Comparison of ENCODE assay signal across 10 cellular contexts in genomic region chr21:37829447-37829846, GRCh38.
DNase-seq lines count a peak whose midpoint lies in the region; ATAC-seq, FAIRE-seq and TF ChIP-seq lines count a peak whose summit lies in the region.
"Had no signal": no experiment of that assay in that cellular context is flagged by ENCODE, and none has a peak within 500 bp of the region (broad histone marks: within the 10 kb centered on the region; RNA-seq: fewer than 3 reads in every experiment).

No MANE protein-coding gene starts in this region.

- H3K9ac ChIP-seq in kidney (ENCODE audit: low read length in 2 of 2), result no peak overlapping the region

- TF ChIP-seq CTCF in chondrocyte (IDR thresholded peaks at IDR 0.05) (no peak), neutrophil (IDR thresholded peaks at IDR 0.05) (no peak), kidney (IDR thresholded peaks at IDR 0.05; ENCODE audit: borderline replicate concordance, extremely low read depth, insufficient read depth) (no peak)

- DNase-seq in ELR (ENCODE audit: low read depth) (peak; percentile 54), NCI-H446 treated with DMSO at 0.1 percent for 48 hours (lab: John Stamatoyannopoulos, UW) (peak; percentile 90), chondrocyte (ENCODE audit: low spot score) (no peak), kidney (no peak)
- no peak for DNase-seq in stimulated activated naive CD4-positive, alpha-beta T cell (lab: John Stamatoyannopoulos, UW)
- DNase-seq in activated CD4-positive, alpha-beta T cell treated with anti-CD3 and anti-CD28 coated beads, Interleukin-2, amount 50 U/mL, for 4 hours, result no peak
- DNase-seq: activated naive CD4-positive, alpha-beta T cell; occipital lobe had no signal

- H3K4me1 ChIP-seq in neutrophil (ENCODE audit: control insufficient read depth in 1 of 2, insufficient read depth in 1 of 2, low read depth in 1 of 2, low read length in 1 of 2) (peaks cover 51 to 71% of the 10 kb centered on the region in 2 experiments), kidney (ENCODE audit: control insufficient read depth in 1 of 2, insufficient read depth in 1 of 2, low read depth in 1 of 2, low read length in 2 of 2) (no peaks in the 10 kb centered on the region)

- H3K36me3 ChIP-seq in neutrophil (peaks cover 35% of the 10 kb centered on the region), kidney (ENCODE audit: control insufficient read depth in 1 of 2, insufficient read depth in 2 of 2, low read length in 2 of 2) (no peaks in the 10 kb centered on the region)

- peak overlapping the region; percentile 79 for H3K27ac Mint-ChIP-seq in chondrocyte (ENCODE audit: unreplicated experiment)

- FAIRE-seq in kidney (lab: Jason Lieb, UNC), result no peak

- no peak for ATAC-seq in GM18517 (IDR thresholded peaks at IDR 0.05; ENCODE audit: unreplicated experiment)

- no peaks in the 10 kb centered on the region for H3K27me3 ChIP-seq in neutrophil

- H3K27ac ChIP-seq in neutrophil (peak overlapping the region; percentile 96), kidney (ENCODE audit: low read depth in 2 of 2, low read length in 2 of 2) (no peak overlapping the region)

- no peaks in the 10 kb centered on the region for H3K27me3 Mint-ChIP-seq in chondrocyte (ENCODE audit: low read depth)

- no peak overlapping the region for H3K4me3 Mint-ChIP-seq in chondrocyte (ENCODE audit: unreplicated experiment)

- H3K4me3 ChIP-seq in neutrophil (ENCODE audit: low read depth in 1 of 2, low read length in 1 of 2) (peak overlapping the region; percentile 23 to 41), kidney (ENCODE audit: low read length in 2 of 2) (no peak overlapping the region)

- intact Hi-C loops in kidney (cut with DNase I), result no loop called here

- peaks cover 19% of the 10 kb centered on the region for H3K4me1 Mint-ChIP-seq in chondrocyte (ENCODE audit: low read depth)

- no peaks in the 10 kb centered on the region for H3K9me3 ChIP-seq in neutrophil
- H3K9me3 ChIP-seq in kidney (ENCODE audit: control insufficient read depth in 1 of 2, low read length in 2 of 2), result no peaks in the 10 kb centered on the region

- no peaks in the 10 kb centered on the region for H3K36me3 Mint-ChIP-seq in chondrocyte (ENCODE audit: low read depth)

- no peaks in the 10 kb centered on the region for H3K9me3 Mint-ChIP-seq in chondrocyte (ENCODE audit: low read depth)

Comparison
In these comparisons a context has a peak if more than half of its experiments do, and no peak if none do; other contexts are left out.
1. DNase-seq: peak in ELR (single experiment) and NCI-H446 treated with DMSO at 0.1 percent for 48 hours (single experiment); none in chondrocyte (single experiment), kidney (single experiment), stimulated activated naive CD4-positive, alpha-beta T cell (0 of 6) and activated CD4-positive, alpha-beta T cell treated with anti-CD3 and anti-CD28 coated beads, Interleukin-2, amount 50 U/mL, for 4 hours (0 of 2).
2. H3K4me3 ChIP-seq: peak in neutrophil (2 of 2); none in kidney (0 of 2).